ENCODE assay signal across 2 cellular contexts in the genomic region with DNA sequence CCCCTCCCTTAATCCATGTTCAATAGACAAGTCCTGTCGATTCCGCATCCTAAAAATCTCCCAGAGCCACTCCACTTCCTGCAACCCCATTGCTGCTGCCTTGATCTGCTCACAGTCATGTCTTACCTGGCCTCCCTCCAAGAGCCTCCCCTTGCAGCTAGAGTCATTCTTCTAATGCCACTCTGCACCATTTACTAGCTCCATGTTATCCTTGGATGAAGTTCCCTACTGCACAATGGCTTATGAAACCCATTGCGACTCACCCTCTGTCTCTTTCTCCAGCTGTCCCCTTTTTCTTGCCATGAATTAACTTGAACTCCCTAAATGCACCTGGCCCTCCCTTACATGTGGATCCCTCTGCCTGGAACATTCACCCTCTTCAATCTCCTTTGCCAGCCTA.
TF ChIP-seq lines count a peak whose summit lies in the region.

No MANE protein-coding gene starts in this region.

TF ChIP-seq in GM23338, 12 proteins besides CTCF, POLR2A, EP300 and RAD21 (continued from another document):
- TF ChIP-seq, protein P1, sequence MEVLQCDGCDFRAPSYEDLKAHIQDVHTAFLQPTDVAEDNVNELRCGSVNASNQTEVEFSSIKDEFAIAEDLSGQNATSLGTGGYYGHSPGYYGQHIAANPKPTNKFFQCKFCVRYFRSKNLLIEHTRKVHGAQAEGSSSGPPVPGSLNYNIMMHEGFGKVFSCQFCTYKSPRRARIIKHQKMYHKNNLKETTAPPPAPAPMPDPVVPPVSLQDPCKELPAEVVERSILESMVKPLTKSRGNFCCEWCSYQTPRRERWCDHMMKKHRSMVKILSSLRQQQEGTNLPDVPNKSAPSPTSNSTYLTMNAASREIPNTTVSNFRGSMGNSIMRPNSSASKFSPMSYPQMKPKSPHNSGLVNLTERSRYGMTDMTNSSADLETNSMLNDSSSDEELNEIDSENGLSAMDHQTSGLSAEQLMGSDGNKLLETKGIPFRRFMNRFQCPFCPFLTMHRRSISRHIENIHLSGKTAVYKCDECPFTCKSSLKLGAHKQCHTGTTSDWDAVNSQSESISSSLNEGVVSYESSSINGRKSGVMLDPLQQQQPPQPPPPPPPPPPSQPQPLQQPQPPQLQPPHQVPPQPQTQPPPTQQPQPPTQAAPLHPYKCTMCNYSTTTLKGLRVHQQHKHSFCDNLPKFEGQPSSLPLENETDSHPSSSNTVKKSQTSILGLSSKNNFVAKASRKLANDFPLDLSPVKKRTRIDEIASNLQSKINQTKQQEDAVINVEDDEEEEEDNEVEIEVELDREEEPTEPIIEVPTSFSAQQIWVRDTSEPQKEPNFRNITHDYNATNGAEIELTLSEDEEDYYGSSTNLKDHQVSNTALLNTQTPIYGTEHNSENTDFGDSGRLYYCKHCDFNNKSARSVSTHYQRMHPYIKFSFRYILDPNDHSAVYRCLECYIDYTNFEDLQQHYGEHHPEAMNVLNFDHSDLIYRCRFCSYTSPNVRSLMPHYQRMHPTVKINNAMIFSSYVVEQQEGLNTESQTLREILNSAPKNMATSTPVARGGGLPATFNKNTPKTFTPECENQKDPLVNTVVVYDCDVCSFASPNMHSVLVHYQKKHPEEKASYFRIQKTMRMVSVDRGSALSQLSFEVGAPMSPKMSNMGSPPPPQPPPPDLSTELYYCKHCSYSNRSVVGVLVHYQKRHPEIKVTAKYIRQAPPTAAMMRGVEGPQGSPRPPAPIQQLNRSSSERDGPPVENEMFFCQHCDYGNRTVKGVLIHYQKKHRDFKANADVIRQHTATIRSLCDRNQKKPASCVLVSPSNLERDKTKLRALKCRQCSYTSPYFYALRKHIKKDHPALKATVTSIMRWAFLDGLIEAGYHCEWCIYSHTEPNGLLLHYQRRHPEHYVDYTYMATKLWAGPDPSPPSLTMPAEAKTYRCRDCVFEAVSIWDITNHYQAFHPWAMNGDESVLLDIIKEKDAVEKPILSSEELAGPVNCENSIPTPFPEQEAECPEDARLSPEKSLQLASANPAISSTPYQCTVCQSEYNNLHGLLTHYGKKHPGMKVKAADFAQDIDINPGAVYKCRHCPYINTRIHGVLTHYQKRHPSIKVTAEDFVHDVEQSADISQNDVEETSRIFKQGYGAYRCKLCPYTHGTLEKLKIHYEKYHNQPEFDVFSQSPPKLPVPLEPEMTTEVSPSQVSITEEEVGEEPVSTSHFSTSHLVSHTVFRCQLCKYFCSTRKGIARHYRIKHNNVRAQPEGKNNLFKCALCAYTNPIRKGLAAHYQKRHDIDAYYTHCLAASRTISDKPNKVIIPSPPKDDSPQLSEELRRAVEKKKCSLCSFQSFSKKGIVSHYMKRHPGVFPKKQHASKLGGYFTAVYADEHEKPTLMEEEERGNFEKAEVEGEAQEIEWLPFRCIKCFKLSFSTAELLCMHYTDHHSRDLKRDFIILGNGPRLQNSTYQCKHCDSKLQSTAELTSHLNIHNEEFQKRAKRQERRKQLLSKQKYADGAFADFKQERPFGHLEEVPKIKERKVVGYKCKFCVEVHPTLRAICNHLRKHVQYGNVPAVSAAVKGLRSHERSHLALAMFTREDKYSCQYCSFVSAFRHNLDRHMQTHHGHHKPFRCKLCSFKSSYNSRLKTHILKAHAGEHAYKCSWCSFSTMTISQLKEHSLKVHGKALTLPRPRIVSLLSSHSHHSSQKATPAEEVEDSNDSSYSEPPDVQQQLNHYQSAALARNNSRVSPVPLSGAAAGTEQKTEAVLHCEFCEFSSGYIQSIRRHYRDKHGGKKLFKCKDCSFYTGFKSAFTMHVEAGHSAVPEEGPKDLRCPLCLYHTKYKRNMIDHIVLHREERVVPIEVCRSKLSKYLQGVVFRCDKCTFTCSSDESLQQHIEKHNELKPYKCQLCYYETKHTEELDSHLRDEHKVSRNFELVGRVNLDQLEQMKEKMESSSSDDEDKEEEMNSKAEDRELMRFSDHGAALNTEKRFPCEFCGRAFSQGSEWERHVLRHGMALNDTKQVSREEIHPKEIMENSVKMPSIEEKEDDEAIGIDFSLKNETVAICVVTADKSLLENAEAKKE (CRISPR knock-in tag; IDR thresholded peaks at IDR 0.05) = no peak
- TF ChIP-seq ETS1 (IDR thresholded peaks at IDR 0.05) (no peak), EZH2phosphoT487 (IDR thresholded peaks at IDR 0.05; ENCODE audit: unreplicated experiment) (no peak), CREB1 (CRISPR knock-in tag; IDR thresholded peaks at IDR 0.05; ENCODE audit: low read depth) (no peak), POLR2AphosphoS5 (IDR thresholded peaks at IDR 0.05; ENCODE audit: low read depth) (no peak)

TF ChIP-seq in SK-N-SH, 30 proteins besides CTCF, POLR2A, EP300 and RAD21 (continued from another document):
- TF ChIP-seq, protein P2, sequence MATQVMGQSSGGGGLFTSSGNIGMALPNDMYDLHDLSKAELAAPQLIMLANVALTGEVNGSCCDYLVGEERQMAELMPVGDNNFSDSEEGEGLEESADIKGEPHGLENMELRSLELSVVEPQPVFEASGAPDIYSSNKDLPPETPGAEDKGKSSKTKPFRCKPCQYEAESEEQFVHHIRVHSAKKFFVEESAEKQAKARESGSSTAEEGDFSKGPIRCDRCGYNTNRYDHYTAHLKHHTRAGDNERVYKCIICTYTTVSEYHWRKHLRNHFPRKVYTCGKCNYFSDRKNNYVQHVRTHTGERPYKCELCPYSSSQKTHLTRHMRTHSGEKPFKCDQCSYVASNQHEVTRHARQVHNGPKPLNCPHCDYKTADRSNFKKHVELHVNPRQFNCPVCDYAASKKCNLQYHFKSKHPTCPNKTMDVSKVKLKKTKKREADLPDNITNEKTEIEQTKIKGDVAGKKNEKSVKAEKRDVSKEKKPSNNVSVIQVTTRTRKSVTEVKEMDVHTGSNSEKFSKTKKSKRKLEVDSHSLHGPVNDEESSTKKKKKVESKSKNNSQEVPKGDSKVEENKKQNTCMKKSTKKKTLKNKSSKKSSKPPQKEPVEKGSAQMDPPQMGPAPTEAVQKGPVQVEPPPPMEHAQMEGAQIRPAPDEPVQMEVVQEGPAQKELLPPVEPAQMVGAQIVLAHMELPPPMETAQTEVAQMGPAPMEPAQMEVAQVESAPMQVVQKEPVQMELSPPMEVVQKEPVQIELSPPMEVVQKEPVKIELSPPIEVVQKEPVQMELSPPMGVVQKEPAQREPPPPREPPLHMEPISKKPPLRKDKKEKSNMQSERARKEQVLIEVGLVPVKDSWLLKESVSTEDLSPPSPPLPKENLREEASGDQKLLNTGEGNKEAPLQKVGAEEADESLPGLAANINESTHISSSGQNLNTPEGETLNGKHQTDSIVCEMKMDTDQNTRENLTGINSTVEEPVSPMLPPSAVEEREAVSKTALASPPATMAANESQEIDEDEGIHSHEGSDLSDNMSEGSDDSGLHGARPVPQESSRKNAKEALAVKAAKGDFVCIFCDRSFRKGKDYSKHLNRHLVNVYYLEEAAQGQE (IDR thresholded peaks at IDR 0.05; ENCODE audit: low read depth, low read length) = no peak
- TF ChIP-seq IRF3 (IDR thresholded peaks at IDR 0.05; ENCODE audit: low read depth, low read length) (no peak), CHD2 (IDR thresholded peaks at IDR 0.05; ENCODE audit: low read length, partially characterized antibody) (no peak), SMC3 (IDR thresholded peaks at IDR 0.05; ENCODE audit: low read depth, low read length) (no peak), FOSL2 (IDR thresholded peaks at IDR 0.05; ENCODE audit: borderline replicate concordance, low read depth) (no peak), NFIC (IDR thresholded peaks at IDR 0.05; ENCODE audit: borderline replicate concordance) (no peak), MEF2A (IDR thresholded peaks at IDR 0.05; ENCODE audit: borderline replicate concordance, low read depth) (no peak)
- TF ChIP-seq, protein P3, sequence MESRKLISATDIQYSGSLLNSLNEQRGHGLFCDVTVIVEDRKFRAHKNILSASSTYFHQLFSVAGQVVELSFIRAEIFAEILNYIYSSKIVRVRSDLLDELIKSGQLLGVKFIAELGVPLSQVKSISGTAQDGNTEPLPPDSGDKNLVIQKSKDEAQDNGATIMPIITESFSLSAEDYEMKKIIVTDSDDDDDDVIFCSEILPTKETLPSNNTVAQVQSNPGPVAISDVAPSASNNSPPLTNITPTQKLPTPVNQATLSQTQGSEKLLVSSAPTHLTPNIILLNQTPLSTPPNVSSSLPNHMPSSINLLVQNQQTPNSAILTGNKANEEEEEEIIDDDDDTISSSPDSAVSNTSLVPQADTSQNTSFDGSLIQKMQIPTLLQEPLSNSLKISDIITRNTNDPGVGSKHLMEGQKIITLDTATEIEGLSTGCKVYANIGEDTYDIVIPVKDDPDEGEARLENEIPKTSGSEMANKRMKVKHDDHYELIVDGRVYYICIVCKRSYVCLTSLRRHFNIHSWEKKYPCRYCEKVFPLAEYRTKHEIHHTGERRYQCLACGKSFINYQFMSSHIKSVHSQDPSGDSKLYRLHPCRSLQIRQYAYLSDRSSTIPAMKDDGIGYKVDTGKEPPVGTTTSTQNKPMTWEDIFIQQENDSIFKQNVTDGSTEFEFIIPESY (IDR thresholded peaks at IDR 0.05; ENCODE audit: borderline replicate concordance, low read depth) = no peak
- TF ChIP-seq, protein P4, sequence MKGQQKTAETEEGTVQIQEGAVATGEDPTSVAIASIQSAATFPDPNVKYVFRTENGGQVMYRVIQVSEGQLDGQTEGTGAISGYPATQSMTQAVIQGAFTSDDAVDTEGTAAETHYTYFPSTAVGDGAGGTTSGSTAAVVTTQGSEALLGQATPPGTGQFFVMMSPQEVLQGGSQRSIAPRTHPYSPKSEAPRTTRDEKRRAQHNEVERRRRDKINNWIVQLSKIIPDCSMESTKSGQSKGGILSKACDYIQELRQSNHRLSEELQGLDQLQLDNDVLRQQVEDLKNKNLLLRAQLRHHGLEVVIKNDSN (IDR thresholded peaks at IDR 0.05; ENCODE audit: borderline replicate concordance, low read depth) = no peak
